ENCODE assay signal across 22 cellular contexts in the genomic region with DNA sequence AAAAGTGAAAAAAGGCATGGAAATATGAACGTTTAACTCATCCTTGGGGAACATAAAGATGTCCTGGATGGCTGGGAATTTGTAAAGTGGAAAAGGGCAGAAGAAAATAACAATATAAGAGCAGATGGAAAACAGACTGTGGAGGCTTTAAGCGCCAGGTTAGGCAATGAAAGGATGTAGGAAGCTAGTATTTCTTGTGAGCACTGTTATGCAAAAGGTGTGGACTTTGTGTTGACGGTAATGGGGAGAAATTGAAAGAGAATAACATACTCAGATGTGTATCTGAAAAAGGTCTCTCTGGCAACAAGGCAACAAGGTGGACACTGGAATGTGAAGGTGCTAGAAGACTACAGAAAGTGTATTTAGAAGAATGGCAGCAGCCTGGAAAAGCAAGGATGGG.
"Had no signal": no experiment of that assay in that cellular context is flagged by ENCODE, and none has a peak within 500 bp of the region (broad histone marks: within the 10 kb centered on the region; RNA-seq: fewer than 3 reads in every experiment).

No MANE protein-coding gene starts in this region.

- H3K27ac ChIP-seq: RWPE1 had no signal

- H3K4me3 Mint-ChIP-seq: T-cell had no signal

- H3K9me3 ChIP-seq: SK-N-SH had no signal

- H3K4me2 ChIP-seq: SK-N-SH had no signal

- H3K27ac Mint-ChIP-seq: T-cell had no signal

- DNase-seq: KBM-7, MV-4-11, NCI-H1048, NCI-H1105, NCI-H1417, NCI-H1436 treated with DMSO at 0.1 percent for 48 hours, NCI-H1694 treated with DMSO at 0.1 percent for 48 hours, NCI-H1930, NCI-H2081, NCI-H2107, NCI-H2227 treated with DMSO at 0.1 percent for 48 hours, NCI-H446, NCI-H510A, NCI-H524 treated with DMSO at 0.1 percent for 48 hours, NCI-H69, NCI-H774, SHP77, SK-N-SH, SW 1271, T-cell had no signal

- H3K36me3 Mint-ChIP-seq: T-cell had no signal

- H3K9ac ChIP-seq: SK-N-SH had no signal

- H3K9me2 ChIP-seq: SK-N-SH had no signal

- H3K4me1 Mint-ChIP-seq: T-cell had no signal

- FAIRE-seq: RCC 7860 had no signal

- H3K27me3 Mint-ChIP-seq: T-cell had no signal

- ATAC-seq: T-cell had no signal
